ENCODE assay signal across 6 cellular contexts in the genomic region with DNA sequence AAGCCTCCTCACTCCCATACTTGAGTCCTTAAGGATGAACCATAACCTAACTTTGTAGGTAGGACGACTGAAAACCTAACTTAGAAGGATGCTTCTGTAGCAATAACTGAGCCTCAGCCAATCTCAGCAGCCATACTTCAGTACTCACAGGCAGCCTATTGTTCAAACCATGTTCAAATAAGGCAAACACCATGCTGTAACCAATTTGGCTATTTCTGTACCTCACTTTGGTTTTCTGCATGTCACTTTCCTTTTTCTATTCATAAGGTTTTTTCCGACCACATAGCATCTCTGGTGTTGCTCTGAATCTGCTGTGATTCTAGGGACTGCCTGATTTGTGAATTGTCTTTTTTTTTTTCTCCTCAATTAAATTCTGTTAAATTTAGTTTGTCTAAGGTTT. TPM values are rescaled to one million over a fixed set of nuclear protein-coding genes. Genes with fewer than 3 reads are reported as not detected.
"Had no signal": no experiment of that assay in that cellular context is flagged by ENCODE, and none has a peak within 500 bp of the region (broad histone marks: within the 10 kb centered on the region; RNA-seq: fewer than 3 reads in every experiment).

No MANE protein-coding gene starts in this region.

RNA-seq across cellular contexts. Expression of gene NAT8, which starts 13.7 kb away (rescaled TPM):
- total RNA-seq: activated CD4-positive, alpha-beta memory T cell treated with anti-CD3 and anti-CD28 coated beads, Interleukin-2, amount 10 ng/mL, durations not matched to agents 7 days and 5 days; ascending aorta; left ventricle myocardium inferior; natural killer cell; skeletal muscle tissue; thyroid gland had no signal
